In the genomic region with DNA sequence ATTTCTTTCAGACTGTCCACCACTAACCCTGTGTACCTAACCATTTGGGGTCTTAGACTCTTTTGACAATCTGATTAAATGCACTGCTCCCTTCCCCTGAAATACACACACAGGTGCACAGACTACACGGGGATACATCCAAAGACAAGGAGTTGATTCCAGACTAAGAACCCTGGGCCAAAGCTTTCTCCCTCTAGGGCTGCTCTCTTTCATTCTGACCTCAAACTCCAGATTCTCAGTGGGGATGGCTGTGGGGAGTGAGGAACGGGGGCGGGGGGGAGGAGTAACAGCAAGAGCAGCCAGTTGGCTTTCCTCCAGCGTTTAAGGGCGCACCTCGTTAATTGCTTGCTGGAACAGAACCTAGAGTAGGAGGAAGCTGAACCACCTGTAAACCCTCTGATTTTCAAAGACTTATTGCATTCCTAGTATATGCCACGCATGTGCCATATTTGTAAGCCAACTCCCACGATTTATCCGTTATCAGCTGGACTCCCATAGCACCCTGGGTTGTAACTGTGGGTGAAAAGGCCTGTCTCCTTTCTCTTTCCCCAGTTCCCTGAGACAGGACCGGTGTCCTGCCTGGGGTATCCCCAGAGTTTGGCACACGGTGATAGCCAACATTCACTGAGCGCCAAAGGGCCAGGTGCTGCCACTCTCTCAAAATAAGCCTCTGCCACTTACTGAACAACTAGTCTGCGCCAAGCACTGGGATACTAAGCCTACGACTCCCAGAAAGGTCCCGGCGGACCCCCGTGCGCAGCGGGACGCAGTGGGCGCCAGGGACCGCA, we compare ENCODE assay signal across 8 cellular contexts. TPM values are rescaled to one million over a fixed set of nuclear protein-coding genes. Genes with fewer than 3 reads are reported as not detected.
DNase-seq lines count a peak whose midpoint lies in the region; ATAC-seq, FAIRE-seq and TF ChIP-seq lines count a peak whose summit lies in the region.

No MANE protein-coding gene starts in this region.

- dilution Hi-C loops in endothelial cell of umbilical vein (cut with MboI; ENCODE audit: extremely low pct_ligation_motif_present, low sequenced_read_pairs), result no loop called here

- WGBS in urinary bladder, result 3% methylated on average over 22 of the region's 22 CpGs

- TF ChIP-seq CTCF in WERI-Rb-1 (IDR thresholded peaks at IDR 0.05; ENCODE audit: low read depth, low read length) (no peak), endothelial cell of umbilical vein (IDR thresholded peaks at IDR 0.05; ENCODE audit: extremely low read depth in 1 of 2, insufficient read depth in 1 of 2, low read depth in 1 of 2, low read length in 2 of 2) (no peak)

- H3K36me3 ChIP-seq in MG63, result peaks cover 21% of the 10 kb centered on the region
- peaks cover 33% of the 10 kb centered on the region for H3K36me3 ChIP-seq in WERI-Rb-1
- peaks cover 8 to 13% of the 10 kb centered on the region in 2 experiments for H3K36me3 ChIP-seq in endothelial cell of umbilical vein (ENCODE audit: control insufficient read depth in 2 of 2, extremely low read depth in 1 of 2, insufficient read depth in 2 of 2, low read length in 2 of 2)
- peaks cover 2% of the 10 kb centered on the region for H3K36me3 ChIP-seq in urinary bladder (ENCODE audit: insufficient read depth)

- CTCF ChIA-PET in endothelial cell of umbilical vein (lab: Charles Lee), result interaction anchor here (0.8 to 1.4 kb wide), 2 partner anchors 18 to 141 kb away, joined by 3 to 4 read pairs; a partner anchor contains a TSS

- no peak for FAIRE-seq in endothelial cell of umbilical vein (lab: Jason Lieb, UNC)

- POLR2A ChIA-PET in endothelial cell of umbilical vein (lab: Charles Lee), result no interaction called here

- intact Hi-C loops in endothelial cell of umbilical vein (cut with micrococcal nuclease), result loop anchor here (1.0 to 10.0 kb wide), 2 partner anchors 8 to 530 kb away; a partner anchor contains a TSS

- H2AFZ ChIP-seq in endothelial cell of umbilical vein (ENCODE audit: low read depth, low read length), result peak overlapping the region; percentile 50

- TSS peak; percentile 48 for BruUV-seq in endothelial cell of umbilical vein (replicated peaks; lab: Mats Ljungman, UMichigan)

- no peaks in the 10 kb centered on the region for H3K9me1 ChIP-seq in endothelial cell of umbilical vein (replicated peaks; ENCODE audit: control insufficient read depth, extremely low read depth, insufficient read depth, low read length)

- TF ChIP-seq POLR2A in endothelial cell of umbilical vein (IDR thresholded peaks at IDR 0.05; ENCODE audit: low read depth, low read length), result no peak

- H3K9me3 ChIP-seq in MG63 (no peaks in the 10 kb centered on the region), WERI-Rb-1 (ENCODE audit: severe bottlenecking) (no peaks in the 10 kb centered on the region), endothelial cell of umbilical vein (replicated peaks; ENCODE audit: control insufficient read depth, insufficient read depth, low read length) (no peaks in the 10 kb centered on the region)

- H3K79me2 ChIP-seq in endothelial cell of umbilical vein (ENCODE audit: control insufficient read depth, insufficient read depth, low read length), result peaks cover 37% of the 10 kb centered on the region

- peak overlapping the region; percentile 79 for H3K27ac ChIP-seq in WERI-Rb-1
- peak overlapping the region; percentile 85 for H3K27ac ChIP-seq in endothelial cell of umbilical vein (ENCODE audit: insufficient read depth, low read depth, low read length)
- peak overlapping the region; percentile 96 for H3K27ac ChIP-seq in urinary bladder (ENCODE audit: low read depth)

- ATAC-seq in HG02642 (IDR thresholded peaks at IDR 0.05; ENCODE audit: poor library complexity, unreplicated experiment), result no peak

- H4K20me1 ChIP-seq in endothelial cell of umbilical vein (replicated peaks; ENCODE audit: control insufficient read depth, extremely low read depth, insufficient read depth, low read length), result no peaks in the 10 kb centered on the region

- H3K4me3 ChIP-seq in MG63 (peak overlapping the region; percentile 83), WERI-Rb-1 (ENCODE audit: low read depth, low read length) (peak overlapping the region; percentile 64), endothelial cell of umbilical vein (replicated peaks in 1 of 3; ENCODE audit: insufficient read depth in 1 of 3, low read depth in 1 of 3, low read length in 3 of 3) (peak overlapping the region; percentile 7 to 66 (median 56)), urinary bladder (ENCODE audit: low read depth, low read length) (peak overlapping the region; percentile 59)

- peak overlapping the region; percentile 67 for H3K9ac ChIP-seq in endothelial cell of umbilical vein (replicated peaks; ENCODE audit: extremely low read depth, insufficient read depth, low read length)

- DNase-seq in DMS153 treated with DMSO at 0.1 percent for 48 hours (lab: John Stamatoyannopoulos, UW; ENCODE audit: unreplicated experiment), result peak; percentile 51
- peak; percentile 38 for DNase-seq in MG63
- DNase-seq in WERI-Rb-1, result no peak
- peak; percentile 31 for DNase-seq in endothelial cell of umbilical vein (ENCODE audit: low read depth, low spot score)
- DNase-seq in myocyte (ENCODE audit: low read depth), result peak; percentile 77
- no peak for DNase-seq in NCI-H526 treated with DMSO at 0.1 percent for 48 hours (lab: John Stamatoyannopoulos, UW)

- H3K27me3 ChIP-seq in MG63 (no peaks in the 10 kb centered on the region), WERI-Rb-1 (ENCODE audit: insufficient read depth, low read depth, severe bottlenecking) (no peaks in the 10 kb centered on the region), endothelial cell of umbilical vein (ENCODE audit: control insufficient read depth in 2 of 2, insufficient read depth in 2 of 2, low read length in 2 of 2) (no peaks in the 10 kb centered on the region)

- peaks cover 51% of the 10 kb centered on the region for H3K4me1 ChIP-seq in endothelial cell of umbilical vein (ENCODE audit: control insufficient read depth, extremely low read depth, insufficient read depth, low read length)
- peaks cover 3% of the 10 kb centered on the region for H3K4me1 ChIP-seq in urinary bladder (ENCODE audit: insufficient read depth)

- H3K4me2 ChIP-seq in endothelial cell of umbilical vein (ENCODE audit: insufficient read depth, low read length), result peak overlapping the region; percentile 82

RNA-seq across cellular contexts. Expression of a gene that starts 0.9 kb away (rescaled TPM):
- total RNA-seq in MG63 (2014; rRNA removed; shearing (Covaris generic); ENCODE audit: low replicate concordance), result 3.8 and 7.8 TPM in 2 replicates
- total RNA-seq in endothelial cell of umbilical vein (25.3 and 26.5 TPM in 2 replicates), myocyte (32.5 and 39.6 TPM in 2 replicates), urinary bladder (26.9 TPM)
- polyA plus RNA-seq in endothelial cell of umbilical vein (13.8 and 14.8 TPM in 2 replicates), urinary bladder (20.1 TPM)
- polyA plus RNA-seq in endothelial cell of umbilical vein (2011; cell fraction: cytosol; rRNA removed), result 7.7 and 9.8 TPM in 2 replicates
- polyA plus RNA-seq in endothelial cell of umbilical vein (2011; cell fraction: nucleus; rRNA removed), result 31.6 and 36.9 TPM in 2 replicates
- 5.9 and 6.5 TPM in 2 replicates for polyA plus RNA-seq in endothelial cell of umbilical vein (2012)
- polyA minus RNA-seq in endothelial cell of umbilical vein, result 40.9 and 44.9 TPM in 2 replicates
- 13.4 TPM for polyA minus RNA-seq in endothelial cell of umbilical vein (2011; cell fraction: cytosol; rRNA and poly(A)+ RNA removed)
- 32.1 and 46.5 TPM in 2 replicates for polyA minus RNA-seq in endothelial cell of umbilical vein (2011; cell fraction: nucleus; rRNA and poly(A)+ RNA removed)
- polyA plus RNA-seq in myocyte (2012), result 16.6 TPM

RNA-seq across cellular contexts. Expression of a gene that starts 1.1 kb away (rescaled TPM):
- 1.5 and 6.1 TPM in 2 replicates for total RNA-seq in MG63 (2014; rRNA removed; shearing (Covaris generic); ENCODE audit: low replicate concordance)
- total RNA-seq in endothelial cell of umbilical vein (41.2 and 43.3 TPM in 2 replicates), myocyte (16.0 and 22.2 TPM in 2 replicates), urinary bladder (9.9 TPM)
- polyA plus RNA-seq in endothelial cell of umbilical vein (17.7 and 20.4 TPM in 2 replicates), urinary bladder (13.7 TPM)
- polyA plus RNA-seq in endothelial cell of umbilical vein (2011; cell fraction: cytosol; rRNA removed), result 9.3 and 11.3 TPM in 2 replicates
- 77.2 and 91.1 TPM in 2 replicates for polyA plus RNA-seq in endothelial cell of umbilical vein (2011; cell fraction: nucleus; rRNA removed)
- polyA plus RNA-seq in endothelial cell of umbilical vein (2012), result 9.6 and 12.6 TPM in 2 replicates
- 40.5 and 45.3 TPM in 2 replicates for polyA minus RNA-seq in endothelial cell of umbilical vein
- polyA minus RNA-seq in endothelial cell of umbilical vein (2011; cell fraction: cytosol; rRNA and poly(A)+ RNA removed), result 2.8 TPM
- 43.1 and 47.0 TPM in 2 replicates for polyA minus RNA-seq in endothelial cell of umbilical vein (2011; cell fraction: nucleus; rRNA and poly(A)+ RNA removed)
- polyA plus RNA-seq in myocyte (2012), result 15.6 TPM

RNA-seq across cellular contexts. Expression of a gene that starts 42.7 kb away (rescaled TPM):
- total RNA-seq in MG63 (2014; rRNA removed; shearing (Covaris generic); ENCODE audit: low replicate concordance), result not detected in 2 replicates
- not detected in 2 replicates for total RNA-seq in endothelial cell of umbilical vein
- not detected in 2 replicates for polyA plus RNA-seq in endothelial cell of umbilical vein
- not detected in 2 replicates for polyA plus RNA-seq in endothelial cell of umbilical vein (2011; cell fraction: cytosol; rRNA removed)
- polyA plus RNA-seq in endothelial cell of umbilical vein (2011; cell fraction: nucleus; rRNA removed), result not detected in 2 replicates
- 0.32 TPM in 1 of 2 replicates, not detected in the other for polyA plus RNA-seq in endothelial cell of umbilical vein (2012)
- not detected in 2 replicates for polyA minus RNA-seq in endothelial cell of umbilical vein
- not detected for polyA minus RNA-seq in endothelial cell of umbilical vein (2011; cell fraction: cytosol; rRNA and poly(A)+ RNA removed)
- not detected in 2 replicates for polyA minus RNA-seq in endothelial cell of umbilical vein (2011; cell fraction: nucleus; rRNA and poly(A)+ RNA removed)
- 0.47 and 1.3 TPM in 2 replicates for total RNA-seq in myocyte
- polyA plus RNA-seq in myocyte (2012), result 1.6 TPM
- total RNA-seq in urinary bladder, result not detected
- polyA plus RNA-seq in urinary bladder, result 1.0 TPM

RNA-seq across cellular contexts. Expression of a gene that starts 42.9 kb away (rescaled TPM):
- total RNA-seq in MG63 (2014; rRNA removed; shearing (Covaris generic); ENCODE audit: low replicate concordance), result not detected in 2 replicates
- total RNA-seq in endothelial cell of umbilical vein (not detected in 2 replicates), myocyte (4.8 and 5.1 TPM in 2 replicates), urinary bladder (0.42 TPM)
- polyA plus RNA-seq in endothelial cell of umbilical vein (not detected in 2 replicates), urinary bladder (3.2 TPM)
- polyA plus RNA-seq in endothelial cell of umbilical vein (2011; cell fraction: cytosol; rRNA removed), result 0.04 and 0.10 TPM in 2 replicates
- not detected in 2 replicates for polyA plus RNA-seq in endothelial cell of umbilical vein (2011; cell fraction: nucleus; rRNA removed)
- 1.1 TPM in 1 of 2 replicates, not detected in the other for polyA plus RNA-seq in endothelial cell of umbilical vein (2012)
- not detected in 2 replicates for polyA minus RNA-seq in endothelial cell of umbilical vein
- polyA minus RNA-seq in endothelial cell of umbilical vein (2011; cell fraction: cytosol; rRNA and poly(A)+ RNA removed), result not detected
- polyA minus RNA-seq in endothelial cell of umbilical vein (2011; cell fraction: nucleus; rRNA and poly(A)+ RNA removed), result not detected in 2 replicates
- 1.4 TPM for polyA plus RNA-seq in myocyte (2012)

RNA-seq across cellular contexts. Expression of a gene that starts 53.9 kb away (rescaled TPM):
- total RNA-seq in MG63 (2014; rRNA removed; shearing (Covaris generic); ENCODE audit: low replicate concordance), result not detected in 2 replicates
- total RNA-seq in endothelial cell of umbilical vein, result not detected in 2 replicates
- polyA plus RNA-seq in endothelial cell of umbilical vein, result not detected in 2 replicates
- not detected in 2 replicates for polyA plus RNA-seq in endothelial cell of umbilical vein (2011; cell fraction: cytosol; rRNA removed)
- polyA plus RNA-seq in endothelial cell of umbilical vein (2011; cell fraction: nucleus; rRNA removed), result not detected in 2 replicates
- not detected in 2 replicates for polyA plus RNA-seq in endothelial cell of umbilical vein (2012)
- not detected in 2 replicates for polyA minus RNA-seq in endothelial cell of umbilical vein
- not detected for polyA minus RNA-seq in endothelial cell of umbilical vein (2011; cell fraction: cytosol; rRNA and poly(A)+ RNA removed)
- not detected in 2 replicates for polyA minus RNA-seq in endothelial cell of umbilical vein (2011; cell fraction: nucleus; rRNA and poly(A)+ RNA removed)
- not detected in 2 replicates for total RNA-seq in myocyte
- polyA plus RNA-seq in myocyte (2012), result not detected
- total RNA-seq in urinary bladder, result not detected
- not detected for polyA plus RNA-seq in urinary bladder

Comparison
In these comparisons a context has a peak if more than half of its experiments do, and no peak if none do; other contexts are left out.
1. DNase-seq: peak in DMS153 treated with DMSO at 0.1 percent for 48 hours (single experiment), MG63 (single experiment), endothelial cell of umbilical vein (single experiment) and myocyte (single experiment); none in WERI-Rb-1 (single experiment) and NCI-H526 treated with DMSO at 0.1 percent for 48 hours (single experiment).
2. Peak in every context shown above with its lines, with median percentiles within 50 percentile points of each other: H3K4me3 ChIP-seq and H3K27ac ChIP-seq.